Comparison of ENCODE assay signal across 33 cellular contexts in the genomic region with DNA sequence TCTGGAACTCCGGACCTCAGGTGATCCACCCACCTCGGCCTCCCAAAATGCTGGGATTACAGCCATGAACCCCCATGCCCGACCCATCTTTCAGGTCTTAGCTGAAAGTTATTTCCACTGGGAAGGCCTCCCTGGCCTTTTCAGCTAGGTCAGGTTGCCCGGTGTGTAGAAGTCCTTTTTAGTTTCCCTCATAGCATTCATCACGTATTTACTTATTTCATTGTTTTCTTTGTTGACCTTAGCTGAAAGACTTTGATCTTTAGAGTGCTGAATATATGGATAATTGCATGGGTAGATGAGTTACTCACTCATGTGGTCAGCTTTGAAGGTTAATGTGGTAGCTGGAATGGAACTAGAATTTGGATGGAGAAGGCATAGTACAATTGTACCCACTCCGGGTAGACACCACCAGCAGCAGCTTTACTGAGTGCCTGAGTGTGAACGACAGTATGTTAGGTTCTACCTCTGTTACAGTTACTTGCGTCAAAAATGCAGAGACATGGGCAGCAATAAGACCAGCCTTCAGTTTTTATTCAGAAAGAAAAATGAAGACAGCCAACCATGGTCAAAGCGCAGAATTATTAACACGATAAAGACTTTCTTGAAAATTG. TPM values are rescaled to one million over a fixed set of nuclear protein-coding genes. Genes with fewer than 3 reads are reported as not detected.
"Had no signal": no experiment of that assay in that cellular context is flagged by ENCODE, and none has a peak within 500 bp of the region (broad histone marks: within the 10 kb centered on the region; RNA-seq: fewer than 3 reads in every experiment).

No MANE protein-coding gene starts in this region.

- H3K27me3 Mint-ChIP-seq: effector memory CD8-positive, alpha-beta T cell; naive thymus-derived CD4-positive, alpha-beta T cell; progenitor cell of endocrine pancreas; type B pancreatic cell had no signal

- ATAC-seq: effector memory CD8-positive, alpha-beta T cell; heart right ventricle; left cardiac atrium; left lung; naive thymus-derived CD4-positive, alpha-beta T cell; stimulated activated effector memory CD8-positive, alpha-beta T cell treated with anti-CD3 and anti-CD28 coated beads, Interleukin-12 subunit alpha, Interleukin-12 subunit beta, amount 100 ng/mL, for 72 hours; stimulated activated naive CD8-positive, alpha-beta T cell treated with anti-CD3 and anti-CD28 coated beads, Interleukin-15, Interleukin-2, amounts not matched to agents 100 U/mL and 50 U/mL, for 24 hours had no signal

- DNase-seq: cortex of kidney; effector memory CD8-positive, alpha-beta T cell; erythroblast; esophagus squamous epithelium; foreskin melanocyte; glutamatergic neuron; heart right ventricle; hippocampal formation; left cardiac atrium; left lung; mesenchymal stem cell; naive thymus-derived CD4-positive, alpha-beta T cell; sigmoid colon; stimulated activated CD4-positive, alpha-beta T cell treated with anti-CD3 and anti-CD28 coated beads, Interleukin-2, amount 100 ng/mL, for 24 hours; stimulated activated CD4-positive, alpha-beta T cell treated with anti-CD3 and anti-CD28 coated beads, Interleukin-4, amount 100 ng/mL, for 24 hours; stimulated activated naive CD8-positive, alpha-beta T cell treated with anti-CD3 and anti-CD28 coated beads, Interleukin-15, Interleukin-2, amounts not matched to agents 100 U/mL and 50 U/mL, for 24 hours; substantia nigra; testis; tibial artery had no signal

- H3K27ac Mint-ChIP-seq: effector memory CD8-positive, alpha-beta T cell; mesothelial cell of epicardium; naive thymus-derived CD4-positive, alpha-beta T cell; nephron; neural progenitor cell; progenitor cell of endocrine pancreas; type B pancreatic cell had no signal

- H3K4me3 Mint-ChIP-seq: effector memory CD8-positive, alpha-beta T cell; mesothelial cell of epicardium; naive thymus-derived CD4-positive, alpha-beta T cell; nephron; neural progenitor cell; stimulated activated effector memory CD8-positive, alpha-beta T cell treated with anti-CD3 and anti-CD28 coated beads, Interleukin-12 subunit alpha, Interleukin-12 subunit beta, amount 100 ng/mL, for 72 hours; type B pancreatic cell had no signal

- FAIRE-seq: endometrium, islet of Langerhans had no signal

- H3K9me3 ChIP-seq: esophagus squamous epithelium, heart right ventricle, left lung, right atrium auricular region, sigmoid colon, testis, tibial artery had no signal

- H3K4me1 Mint-ChIP-seq: mesothelial cell of epicardium, nephron, neural progenitor cell had no signal

- H3K9me3 Mint-ChIP-seq: effector memory CD8-positive, alpha-beta T cell; mesothelial cell of epicardium; naive thymus-derived CD4-positive, alpha-beta T cell; nephron; neural progenitor cell; stimulated activated effector memory CD8-positive, alpha-beta T cell treated with anti-CD3 and anti-CD28 coated beads, Interleukin-12 subunit alpha, Interleukin-12 subunit beta, amount 100 ng/mL, for 72 hours; type B pancreatic cell had no signal

RNA-seq across cellular contexts. Expression of a gene that starts 28.8 kb away (rescaled TPM):
- total RNA-seq: esophagus squamous epithelium; heart right ventricle; kidney epithelial cell; left cardiac atrium; left lung; lung microvascular endothelial cell; mesothelial cell of epicardium; mucosa of gallbladder; naive thymus-derived CD4-positive, alpha-beta T cell; osteoblast; progenitor cell of endocrine pancreas; right atrium auricular region; sigmoid colon; testis; urinary bladder had no signal
